8 cellular contexts compared by ENCODE assay signal in genomic region chr15:85380217-85380859, GRCh38. TPM values are rescaled to one million over a fixed set of nuclear protein-coding genes. Genes with fewer than 3 reads are reported as not detected.
DNase-seq lines count a peak whose midpoint lies in the region; ATAC-seq and TF ChIP-seq lines count a peak whose summit lies in the region.

Gene AKAP13, plus strand, starts transcription at chr15:85380603. Its CDS starts 105,118 bp downstream, at chr15:85485721.

- H3K9me3 Mint-ChIP-seq in activated CD4-positive, alpha-beta T cell treated with anti-CD3 and anti-CD28 coated beads for 36 hours (ENCODE audit: low read depth), result no peaks in the 10 kb centered on the region

- peaks cover 2% of the 10 kb centered on the region for H3K36me3 Mint-ChIP-seq in activated CD4-positive, alpha-beta T cell treated with anti-CD3 and anti-CD28 coated beads for 36 hours (ENCODE audit: low read depth)

- peak within 1 kb of the TSS; percentile 94 for H3K27ac ChIP-seq in colonic mucosa
- peak within 1 kb of the TSS; percentile 46 for H3K27ac ChIP-seq in layer of hippocampus (ENCODE audit: low read depth, low read length)

- POLR2A ChIA-PET in BJ (lab: Charles Lee), result interaction anchor here (0.9 kb wide), 1 partner anchor 17 kb away, joined by 4 read pairs; no protein-coding TSS in a partner anchor
- POLR2A ChIA-PET in activated CD4-positive, alpha-beta T cell treated with anti-CD3 and anti-CD28 coated beads for 36 hours (lab: Charles Lee), result interaction anchor here (0.9 to 2.7 kb wide), 3 partner anchors 25 to 49 kb away, joined by 4 to 9 read pairs (median 6); no protein-coding TSS in a partner anchor

- ATAC-seq in HG03457 (IDR thresholded peaks at IDR 0.05; ENCODE audit: unreplicated experiment), result peak; percentile 82
- ATAC-seq in activated CD4-positive, alpha-beta T cell treated with anti-CD3 and anti-CD28 coated beads for 36 hours, result peak; percentile 90

- H3K9me3 ChIP-seq in colonic mucosa, result no peaks in the 10 kb centered on the region

- H3K4me3 ChIP-seq in BJ (ENCODE audit: low read depth, low read length), result peak within 1 kb of the TSS; percentile 79
- H3K4me3 ChIP-seq in colonic mucosa, result peak within 1 kb of the TSS; percentile 78

- peaks cover 50% of the 10 kb centered on the region for H3K4me1 Mint-ChIP-seq in activated CD4-positive, alpha-beta T cell treated with anti-CD3 and anti-CD28 coated beads for 36 hours

- no peak for TF ChIP-seq CTCF in BJ (IDR thresholded peaks at IDR 0.05; ENCODE audit: insufficient read depth, low read depth, low read length)
- no peak for TF ChIP-seq CTCF in colonic mucosa (IDR thresholded peaks at IDR 0.05)

- no peaks in the 10 kb centered on the region for H3K27me3 Mint-ChIP-seq in activated CD4-positive, alpha-beta T cell treated with anti-CD3 and anti-CD28 coated beads for 36 hours

- H3K4me3 Mint-ChIP-seq in activated CD4-positive, alpha-beta T cell treated with anti-CD3 and anti-CD28 coated beads for 36 hours, result peak within 1 kb of the TSS; percentile 72

- H3K36me3 ChIP-seq in BJ (ENCODE audit: control insufficient read depth, insufficient read depth, low read length), result no peaks in the 10 kb centered on the region
- no peaks in the 10 kb centered on the region for H3K36me3 ChIP-seq in colonic mucosa

- DNase-seq in BJ (ENCODE audit: low read depth) (peak; percentile 96), GM19240 (ENCODE audit: insufficient read length, low spot score) (peak; percentile 75), NCI-H524 (lab: John Stamatoyannopoulos, UW) (peak; percentile 97 to 100), colonic mucosa (peak; percentile 98)
- peak; percentile 97 for DNase-seq in activated CD4-positive, alpha-beta T cell treated with anti-CD3 and anti-CD28 coated beads for 36 hours
- DNase-seq in stimulated activated CD4-positive, alpha-beta T cell treated with anti-CD3 and anti-CD28 coated beads, Interleukin-1b, Interleukin-23, amount 100 ng/mL, for 24 hours (ENCODE audit: low read depth in 4 of 4, low spot score in 1 of 4), result peak; percentile 72 to 90 (median 80)

- intact Hi-C loops in activated CD4-positive, alpha-beta T cell treated with anti-CD3 and anti-CD28 coated beads for 36 hours (cut with DNase I, micrococcal nuclease), result loop anchor here (1.0 to 10.0 kb wide), 3 partner anchors 33 to 414 kb away; partner anchors contain the start of genes KLHL25 (in 1 of the 2) and PDE8A (in 1 of the 2)
- intact Hi-C loops in colonic mucosa (cut with DNase I), result no loop called here

- peak within 1 kb of the TSS; percentile 78 to 86 for H3K9ac ChIP-seq in colonic mucosa (ENCODE audit: low read depth in 2 of 2, low read length in 2 of 2)

- H3K4me1 ChIP-seq in colonic mucosa, result no peaks in the 10 kb centered on the region

- H3K27ac Mint-ChIP-seq in activated CD4-positive, alpha-beta T cell treated with anti-CD3 and anti-CD28 coated beads for 36 hours, result peak within 1 kb of the TSS; percentile 92

- CTCF ChIA-PET in BJ (lab: Yijun Ruan, JAX), result interaction anchor here (0.6 to 1.4 kb wide), 4 partner anchors 14 to 83 kb away, joined by 3 to 4 read pairs (median 3); no protein-coding TSS in a partner anchor
- CTCF ChIA-PET in activated CD4-positive, alpha-beta T cell treated with anti-CD3 and anti-CD28 coated beads for 36 hours (lab: Charles Lee), result interaction anchor here (0.7 to 1.4 kb wide), 7 partner anchors 9 to 417 kb away, joined by 3 to 7 read pairs (median 3); no protein-coding TSS in a partner anchor

- H3K27me3 ChIP-seq in BJ (ENCODE audit: control insufficient read depth, insufficient read depth, low read length) (no peaks in the 10 kb centered on the region), colonic mucosa (no peaks in the 10 kb centered on the region), layer of hippocampus (ENCODE audit: control insufficient read depth, insufficient read depth, low read length) (no peaks in the 10 kb centered on the region)

RNA-seq across cellular contexts. Expression of gene AKAP13, which starts in this region (rescaled TPM):
- 13.6 and 14.0 TPM in 2 replicates for polyA plus RNA-seq in BJ (2011; rRNA removed)
- polyA minus RNA-seq in BJ (2011; rRNA and poly(A)+ RNA removed), result 63.3 and 87.5 TPM in 2 replicates
- 100 to 1,000 TPM in 1 of 2 experiments, 10 to 100 TPM in 1; 85.1 to 104 TPM for total RNA-seq in activated CD4-positive, alpha-beta T cell treated with anti-CD3 and anti-CD28 coated beads for 36 hours
- 100 to 1,000 TPM in 1 of 2 donors, 10 to 100 TPM in 1; 87.3 to 106 TPM for total RNA-seq in colonic mucosa

Comparison
In these comparisons a context has a peak if more than half of its experiments do, and no peak if none do; other contexts are left out.
1. Peak in every context shown above with its lines: DNase-seq, ATAC-seq, H3K4me3 ChIP-seq and H3K27ac ChIP-seq.